In the genomic region with DNA sequence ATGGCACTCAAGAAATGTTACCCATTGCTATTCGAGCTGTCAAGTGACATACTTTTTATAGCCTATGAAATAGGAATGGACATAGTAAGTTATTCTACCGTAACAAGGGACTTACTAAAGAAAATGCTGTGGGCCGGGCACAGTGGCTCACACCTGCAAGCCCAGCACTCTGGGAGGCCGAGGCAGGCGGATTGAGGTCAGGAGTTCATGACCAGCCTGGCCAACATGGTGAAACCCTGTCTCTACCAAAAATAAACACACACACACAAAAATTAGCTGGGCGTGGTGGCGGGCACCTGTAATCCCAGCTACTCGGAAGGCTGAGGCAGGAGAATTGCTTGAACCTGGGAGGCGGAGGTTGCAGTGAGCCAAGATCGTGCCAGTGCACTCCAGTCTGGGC, we compare ENCODE assay signal across 5 cellular contexts. TPM values are rescaled to one million over a fixed set of nuclear protein-coding genes. Genes with fewer than 3 reads are reported as not detected.
"Had no signal": no experiment of that assay in that cellular context is flagged by ENCODE, and none has a peak within 500 bp of the region (broad histone marks: within the 10 kb centered on the region; RNA-seq: fewer than 3 reads in every experiment).

No MANE protein-coding gene starts in this region.

RNA-seq across cellular contexts. Expression of a gene that starts 53.0 kb away (rescaled TPM):
- total RNA-seq: GM23248, HepG2, HFFc6, HT1080 had no signal
- polyA plus RNA-seq: GM23248, HepG2, IgD-negative memory B cell had no signal
